ENCODE assay signal across 1 cellular context in the genomic region with DNA sequence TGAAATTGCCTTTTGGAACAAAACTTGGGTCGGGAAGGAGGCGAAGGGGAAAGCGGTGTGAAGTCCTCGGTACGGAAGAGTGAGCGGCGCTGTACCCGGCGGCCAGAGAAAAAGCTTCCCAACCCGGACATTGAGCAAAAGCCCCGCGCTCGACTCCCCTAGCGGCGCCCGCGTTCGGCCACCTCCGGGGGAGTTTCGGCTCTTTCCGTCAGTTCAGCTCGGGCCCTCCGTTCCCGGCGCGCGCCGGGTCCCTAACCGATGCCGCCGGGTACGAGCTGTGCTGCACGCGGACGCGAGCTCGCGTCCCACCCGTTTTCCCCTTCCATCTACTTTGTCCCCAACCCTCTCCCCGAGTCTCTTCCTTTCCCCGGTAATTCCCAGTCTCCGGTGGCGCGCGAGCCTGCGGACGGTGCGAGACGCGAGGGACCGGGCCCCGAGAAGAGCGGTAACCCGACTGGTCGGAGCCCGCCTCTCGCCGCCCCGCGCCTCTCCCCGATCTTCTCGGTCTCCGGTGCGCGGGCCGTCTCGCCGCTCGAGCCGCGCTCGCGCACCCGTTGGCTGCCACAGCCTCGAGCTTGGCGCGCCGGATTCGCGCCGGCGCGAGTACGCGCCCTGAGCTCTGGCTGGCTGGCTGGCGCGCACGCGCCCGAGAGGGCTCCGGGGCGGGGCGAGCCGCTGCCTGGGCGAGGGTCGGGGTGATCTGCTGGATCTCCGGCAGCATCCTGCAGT.
A peak's percentile ranks its signal among the peaks of the same experiment; 100 is the strongest.
TF ChIP-seq lines count a peak whose summit lies in the region.

No MANE protein-coding gene starts in this region.

TF ChIP-seq in HepG2, 621 proteins besides CTCF, POLR2A, EP300 and RAD21 (continued from another document and continues in another):
- TF ChIP-seq SMAD1 (CRISPR knock-in tag; IDR thresholded peaks at IDR 0.05; ENCODE audit: borderline replicate concordance, low read depth) (no peak), SRSF1 (optimal IDR thresholded peaks at IDR 0.05; ENCODE audit: low read depth, low read length) (peak; percentile 48), FOXA1 (IDR thresholded peaks at IDR 0.05) (no peak), FOXA1 (CRISPR knock-in tag; IDR thresholded peaks at IDR 0.05) (no peak), ARID3A (IDR thresholded peaks at IDR 0.05; ENCODE audit: low read depth, low read length) (no peak), RCOR2 (CRISPR knock-in tag; IDR thresholded peaks at IDR 0.05) (no peak), TBX2 (CRISPR knock-in tag; IDR thresholded peaks at IDR 0.05; ENCODE audit: borderline replicate concordance) (peak; percentile 58; the same call in 1 of the 2 replicates), NFE2L2 (IDR thresholded peaks at IDR 0.05; ENCODE audit: low read length) (no peak), ZNF782 (CRISPR knock-in tag; IDR thresholded peaks at IDR 0.05; ENCODE audit: borderline replicate concordance) (no peak), ZC3H13 (CRISPR knock-in tag; IDR thresholded peaks at IDR 0.05) (0 out of 2 replicates have a peak, but pooled peaks have one; percentile 37), ZNF451 (CRISPR knock-in tag; IDR thresholded peaks at IDR 0.05) (peak; percentile 91), ZNF326 (CRISPR knock-in tag; IDR thresholded peaks at IDR 0.05; ENCODE audit: borderline replicate concordance) (no peak), SOX5 (CRISPR knock-in tag; IDR thresholded peaks at IDR 0.05; ENCODE audit: borderline replicate concordance) (peak; percentile 9; the same call in 1 of the 2 replicates), ZNF274 (CRISPR knock-in tag; IDR thresholded peaks at IDR 0.05) (0 out of 2 replicates have a peak, but pooled peaks have one; percentile 51), MZF1 (CRISPR knock-in tag; IDR thresholded peaks at IDR 0.05; ENCODE audit: borderline replicate concordance) (no peak), NR2F2 (IDR thresholded peaks at IDR 0.05; ENCODE audit: borderline replicate concordance, low read depth) (peak; percentile 3; the same call in 1 of the 2 replicates)
- TF ChIP-seq, protein P1, sequence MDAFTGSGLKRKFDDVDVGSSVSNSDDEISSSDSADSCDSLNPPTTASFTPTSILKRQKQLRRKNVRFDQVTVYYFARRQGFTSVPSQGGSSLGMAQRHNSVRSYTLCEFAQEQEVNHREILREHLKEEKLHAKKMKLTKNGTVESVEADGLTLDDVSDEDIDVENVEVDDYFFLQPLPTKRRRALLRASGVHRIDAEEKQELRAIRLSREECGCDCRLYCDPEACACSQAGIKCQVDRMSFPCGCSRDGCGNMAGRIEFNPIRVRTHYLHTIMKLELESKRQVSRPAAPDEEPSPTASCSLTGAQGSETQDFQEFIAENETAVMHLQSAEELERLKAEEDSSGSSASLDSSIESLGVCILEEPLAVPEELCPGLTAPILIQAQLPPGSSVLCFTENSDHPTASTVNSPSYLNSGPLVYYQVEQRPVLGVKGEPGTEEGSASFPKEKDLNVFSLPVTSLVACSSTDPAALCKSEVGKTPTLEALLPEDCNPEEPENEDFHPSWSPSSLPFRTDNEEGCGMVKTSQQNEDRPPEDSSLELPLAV (CRISPR knock-in tag; conservative IDR thresholded peaks at IDR 0.05; ENCODE audit: low read depth) = no peak
- TF ChIP-seq, protein P2, sequence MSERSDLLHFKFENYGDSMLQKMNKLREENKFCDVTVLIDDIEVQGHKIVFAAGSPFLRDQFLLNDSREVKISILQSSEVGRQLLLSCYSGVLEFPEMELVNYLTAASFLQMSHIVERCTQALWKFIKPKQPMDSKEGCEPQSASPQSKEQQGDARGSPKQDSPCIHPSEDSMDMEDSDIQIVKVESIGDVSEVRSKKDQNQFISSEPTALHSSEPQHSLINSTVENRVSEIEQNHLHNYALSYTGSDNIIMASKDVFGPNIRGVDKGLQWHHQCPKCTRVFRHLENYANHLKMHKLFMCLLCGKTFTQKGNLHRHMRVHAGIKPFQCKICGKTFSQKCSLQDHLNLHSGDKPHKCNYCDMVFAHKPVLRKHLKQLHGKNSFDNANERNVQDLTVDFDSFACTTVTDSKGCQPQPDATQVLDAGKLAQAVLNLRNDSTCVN (CRISPR knock-in tag; IDR thresholded peaks at IDR 0.05; ENCODE audit: borderline replicate concordance) = no peak; the same call in 1 of the 2 replicates
- TF ChIP-seq, protein P3, sequence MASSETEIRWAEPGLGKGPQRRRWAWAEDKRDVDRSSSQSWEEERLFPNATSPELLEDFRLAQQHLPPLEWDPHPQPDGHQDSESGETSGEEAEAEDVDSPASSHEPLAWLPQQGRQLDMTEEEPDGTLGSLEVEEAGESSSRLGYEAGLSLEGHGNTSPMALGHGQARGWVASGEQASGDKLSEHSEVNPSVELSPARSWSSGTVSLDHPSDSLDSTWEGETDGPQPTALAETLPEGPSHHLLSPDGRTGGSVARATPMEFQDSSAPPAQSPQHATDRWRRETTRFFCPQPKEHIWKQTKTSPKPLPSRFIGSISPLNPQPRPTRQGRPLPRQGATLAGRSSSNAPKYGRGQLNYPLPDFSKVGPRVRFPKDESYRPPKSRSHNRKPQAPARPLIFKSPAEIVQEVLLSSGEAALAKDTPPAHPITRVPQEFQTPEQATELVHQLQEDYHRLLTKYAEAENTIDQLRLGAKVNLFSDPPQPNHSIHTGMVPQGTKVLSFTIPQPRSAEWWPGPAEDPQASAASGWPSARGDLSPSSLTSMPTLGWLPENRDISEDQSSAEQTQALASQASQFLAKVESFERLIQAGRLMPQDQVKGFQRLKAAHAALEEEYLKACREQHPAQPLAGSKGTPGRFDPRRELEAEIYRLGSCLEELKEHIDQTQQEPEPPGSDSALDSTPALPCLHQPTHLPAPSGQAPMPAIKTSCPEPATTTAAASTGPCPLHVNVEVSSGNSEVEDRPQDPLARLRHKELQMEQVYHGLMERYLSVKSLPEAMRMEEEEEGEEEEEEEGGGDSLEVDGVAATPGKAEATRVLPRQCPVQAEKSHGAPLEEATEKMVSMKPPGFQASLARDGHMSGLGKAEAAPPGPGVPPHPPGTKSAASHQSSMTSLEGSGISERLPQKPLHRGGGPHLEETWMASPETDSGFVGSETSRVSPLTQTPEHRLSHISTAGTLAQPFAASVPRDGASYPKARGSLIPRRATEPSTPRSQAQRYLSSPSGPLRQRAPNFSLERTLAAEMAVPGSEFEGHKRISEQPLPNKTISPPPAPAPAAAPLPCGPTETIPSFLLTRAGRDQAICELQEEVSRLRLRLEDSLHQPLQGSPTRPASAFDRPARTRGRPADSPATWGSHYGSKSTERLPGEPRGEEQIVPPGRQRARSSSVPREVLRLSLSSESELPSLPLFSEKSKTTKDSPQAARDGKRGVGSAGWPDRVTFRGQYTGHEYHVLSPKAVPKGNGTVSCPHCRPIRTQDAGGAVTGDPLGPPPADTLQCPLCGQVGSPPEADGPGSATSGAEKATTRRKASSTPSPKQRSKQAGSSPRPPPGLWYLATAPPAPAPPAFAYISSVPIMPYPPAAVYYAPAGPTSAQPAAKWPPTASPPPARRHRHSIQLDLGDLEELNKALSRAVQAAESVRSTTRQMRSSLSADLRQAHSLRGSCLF (CRISPR knock-in tag; IDR thresholded peaks at IDR 0.05; ENCODE audit: borderline replicate concordance) = no peak
- TF ChIP-seq, protein P4, sequence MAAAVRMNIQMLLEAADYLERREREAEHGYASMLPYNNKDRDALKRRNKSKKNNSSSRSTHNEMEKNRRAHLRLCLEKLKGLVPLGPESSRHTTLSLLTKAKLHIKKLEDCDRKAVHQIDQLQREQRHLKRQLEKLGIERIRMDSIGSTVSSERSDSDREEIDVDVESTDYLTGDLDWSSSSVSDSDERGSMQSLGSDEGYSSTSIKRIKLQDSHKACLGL (CRISPR knock-in tag; IDR thresholded peaks at IDR 0.05) = peak; percentile 69
- TF ChIP-seq, protein P5, sequence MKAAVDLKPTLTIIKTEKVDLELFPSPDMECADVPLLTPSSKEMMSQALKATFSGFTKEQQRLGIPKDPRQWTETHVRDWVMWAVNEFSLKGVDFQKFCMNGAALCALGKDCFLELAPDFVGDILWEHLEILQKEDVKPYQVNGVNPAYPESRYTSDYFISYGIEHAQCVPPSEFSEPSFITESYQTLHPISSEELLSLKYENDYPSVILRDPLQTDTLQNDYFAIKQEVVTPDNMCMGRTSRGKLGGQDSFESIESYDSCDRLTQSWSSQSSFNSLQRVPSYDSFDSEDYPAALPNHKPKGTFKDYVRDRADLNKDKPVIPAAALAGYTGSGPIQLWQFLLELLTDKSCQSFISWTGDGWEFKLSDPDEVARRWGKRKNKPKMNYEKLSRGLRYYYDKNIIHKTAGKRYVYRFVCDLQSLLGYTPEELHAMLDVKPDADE (CRISPR knock-in tag; IDR thresholded peaks at IDR 0.05) = no peak
- TF ChIP-seq, protein P6, sequence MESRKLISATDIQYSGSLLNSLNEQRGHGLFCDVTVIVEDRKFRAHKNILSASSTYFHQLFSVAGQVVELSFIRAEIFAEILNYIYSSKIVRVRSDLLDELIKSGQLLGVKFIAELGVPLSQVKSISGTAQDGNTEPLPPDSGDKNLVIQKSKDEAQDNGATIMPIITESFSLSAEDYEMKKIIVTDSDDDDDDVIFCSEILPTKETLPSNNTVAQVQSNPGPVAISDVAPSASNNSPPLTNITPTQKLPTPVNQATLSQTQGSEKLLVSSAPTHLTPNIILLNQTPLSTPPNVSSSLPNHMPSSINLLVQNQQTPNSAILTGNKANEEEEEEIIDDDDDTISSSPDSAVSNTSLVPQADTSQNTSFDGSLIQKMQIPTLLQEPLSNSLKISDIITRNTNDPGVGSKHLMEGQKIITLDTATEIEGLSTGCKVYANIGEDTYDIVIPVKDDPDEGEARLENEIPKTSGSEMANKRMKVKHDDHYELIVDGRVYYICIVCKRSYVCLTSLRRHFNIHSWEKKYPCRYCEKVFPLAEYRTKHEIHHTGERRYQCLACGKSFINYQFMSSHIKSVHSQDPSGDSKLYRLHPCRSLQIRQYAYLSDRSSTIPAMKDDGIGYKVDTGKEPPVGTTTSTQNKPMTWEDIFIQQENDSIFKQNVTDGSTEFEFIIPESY (CRISPR knock-in tag; IDR thresholded peaks at IDR 0.05) = peak; percentile 8; the same call in 1 of the 2 replicates
- TF ChIP-seq, protein P7, sequence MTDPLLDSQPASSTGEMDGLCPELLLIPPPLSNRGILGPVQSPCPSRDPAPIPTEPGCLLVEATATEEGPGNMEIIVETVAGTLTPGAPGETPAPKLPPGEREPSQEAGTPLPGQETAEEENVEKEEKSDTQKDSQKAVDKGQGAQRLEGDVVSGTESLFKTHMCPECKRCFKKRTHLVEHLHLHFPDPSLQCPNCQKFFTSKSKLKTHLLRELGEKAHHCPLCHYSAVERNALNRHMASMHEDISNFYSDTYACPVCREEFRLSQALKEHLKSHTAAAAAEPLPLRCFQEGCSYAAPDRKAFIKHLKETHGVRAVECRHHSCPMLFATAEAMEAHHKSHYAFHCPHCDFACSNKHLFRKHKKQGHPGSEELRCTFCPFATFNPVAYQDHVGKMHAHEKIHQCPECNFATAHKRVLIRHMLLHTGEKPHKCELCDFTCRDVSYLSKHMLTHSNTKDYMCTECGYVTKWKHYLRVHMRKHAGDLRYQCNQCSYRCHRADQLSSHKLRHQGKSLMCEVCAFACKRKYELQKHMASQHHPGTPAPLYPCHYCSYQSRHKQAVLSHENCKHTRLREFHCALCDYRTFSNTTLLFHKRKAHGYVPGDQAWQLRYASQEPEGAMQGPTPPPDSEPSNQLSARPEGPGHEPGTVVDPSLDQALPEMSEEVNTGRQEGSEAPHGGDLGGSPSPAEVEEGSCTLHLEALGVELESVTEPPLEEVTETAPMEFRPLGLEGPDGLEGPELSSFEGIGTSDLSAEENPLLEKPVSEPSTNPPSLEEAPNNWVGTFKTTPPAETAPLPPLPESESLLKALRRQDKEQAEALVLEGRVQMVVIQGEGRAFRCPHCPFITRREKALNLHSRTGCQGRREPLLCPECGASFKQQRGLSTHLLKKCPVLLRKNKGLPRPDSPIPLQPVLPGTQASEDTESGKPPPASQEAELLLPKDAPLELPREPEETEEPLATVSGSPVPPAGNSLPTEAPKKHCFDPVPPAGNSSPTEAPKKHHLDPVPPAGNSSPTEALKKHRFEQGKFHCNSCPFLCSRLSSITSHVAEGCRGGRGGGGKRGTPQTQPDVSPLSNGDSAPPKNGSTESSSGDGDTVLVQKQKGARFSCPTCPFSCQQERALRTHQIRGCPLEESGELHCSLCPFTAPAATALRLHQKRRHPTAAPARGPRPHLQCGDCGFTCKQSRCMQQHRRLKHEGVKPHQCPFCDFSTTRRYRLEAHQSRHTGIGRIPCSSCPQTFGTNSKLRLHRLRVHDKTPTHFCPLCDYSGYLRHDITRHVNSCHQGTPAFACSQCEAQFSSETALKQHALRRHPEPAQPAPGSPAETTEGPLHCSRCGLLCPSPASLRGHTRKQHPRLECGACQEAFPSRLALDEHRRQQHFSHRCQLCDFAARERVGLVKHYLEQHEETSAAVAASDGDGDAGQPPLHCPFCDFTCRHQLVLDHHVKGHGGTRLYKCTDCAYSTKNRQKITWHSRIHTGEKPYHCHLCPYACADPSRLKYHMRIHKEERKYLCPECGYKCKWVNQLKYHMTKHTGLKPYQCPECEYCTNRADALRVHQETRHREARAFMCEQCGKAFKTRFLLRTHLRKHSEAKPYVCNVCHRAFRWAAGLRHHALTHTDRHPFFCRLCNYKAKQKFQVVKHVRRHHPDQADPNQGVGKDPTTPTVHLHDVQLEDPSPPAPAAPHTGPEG (CRISPR knock-in tag; IDR thresholded peaks at IDR 0.05) = peak; percentile 39; the same call in 1 of the 2 replicates
